ENCODE assay signal across 18 cellular contexts in the genomic region with DNA sequence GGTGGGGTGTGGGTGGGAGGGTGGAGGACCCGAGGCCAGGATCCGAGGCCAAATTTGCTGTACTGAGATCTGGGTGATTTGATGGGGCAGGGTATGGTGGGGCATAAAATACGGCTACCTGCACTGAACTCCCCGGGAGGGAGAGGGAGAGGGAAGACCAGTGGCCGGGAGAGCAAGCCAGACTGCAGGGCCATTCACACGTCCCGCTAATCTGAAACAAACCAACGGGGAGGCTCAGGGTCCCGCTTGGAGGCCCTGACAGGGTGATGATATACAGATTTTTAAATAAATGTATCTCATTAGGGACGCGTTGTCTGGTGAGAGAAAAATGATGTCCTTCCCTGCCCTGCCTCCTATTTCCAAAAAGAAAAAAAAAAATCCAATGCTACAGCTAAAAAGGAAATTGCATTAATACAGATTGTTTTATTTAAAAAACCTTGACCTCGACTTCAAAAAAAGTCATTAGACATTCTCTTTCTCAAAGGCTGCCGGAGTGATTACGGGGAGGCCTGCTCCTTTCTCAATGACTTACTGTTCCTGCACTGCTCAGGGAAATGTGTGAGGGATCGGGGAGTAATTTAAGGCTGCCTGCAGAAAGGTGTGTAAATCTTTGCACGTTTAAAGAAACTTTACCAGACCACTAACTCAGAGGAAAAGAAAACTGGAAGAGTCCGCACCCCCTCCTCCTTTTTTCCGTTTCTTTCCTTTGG. TPM values are rescaled to one million over a fixed set of nuclear protein-coding genes. Genes with fewer than 3 reads are reported as not detected.
DNase-seq lines count a peak whose midpoint lies in the region; TF ChIP-seq lines count a peak whose summit lies in the region.
"Had no signal": no experiment of that assay in that cellular context is flagged by ENCODE, and none has a peak within 500 bp of the region (broad histone marks: within the 10 kb centered on the region; RNA-seq: fewer than 3 reads in every experiment).

No MANE protein-coding gene starts in this region.

- no peak overlapping the region for H3K27ac ChIP-seq in BLaER1
- H3K27ac ChIP-seq in adrenal gland, result peak overlapping the region; percentile 17 to 71 (median 42)
- H3K27ac ChIP-seq in hepatocyte, result peak overlapping the region; percentile 35

- peaks cover 9% of the 10 kb centered on the region for H3K4me1 Mint-ChIP-seq in progenitor cell of endocrine pancreas (ENCODE audit: low read depth)

- peak in 1 of 7 donors; percentile 52 for DNase-seq in adrenal gland
- no peak for DNase-seq in hepatocyte (ENCODE audit: low spot score)
- DNase-seq in progenitor cell of endocrine pancreas (ENCODE audit: low spot score, unreplicated experiment), result no peak
- DNase-seq in H4 (ENCODE audit: low spot score), result no peak
- no peak for DNase-seq in NCI-H2029 treated with DMSO at 0.1 percent for 48 hours (lab: John Stamatoyannopoulos, UW)
- no peak for DNase-seq in superior temporal gyrus (ENCODE audit: extremely low spot score)
- DNase-seq in T-helper 2 cell, result no peak
- DNase-seq: Calu3, DMS79, NCI-H1436, NCI-H2081, NCI-H524 had no signal

- H3K9me3 ChIP-seq in BLaER1, result no peaks in the 10 kb centered on the region
- no peaks in the 10 kb centered on the region for H3K9me3 ChIP-seq in adrenal gland (replicated peaks in 1 of 3)
- no peaks in the 10 kb centered on the region for H3K9me3 ChIP-seq in hepatocyte (ENCODE audit: low read depth)

- H3K36me3 ChIP-seq in BLaER1, result no peaks in the 10 kb centered on the region
- H3K36me3 ChIP-seq in adrenal gland (replicated peaks in 1 of 2), result no peaks in the 10 kb centered on the region
- no peaks in the 10 kb centered on the region for H3K36me3 ChIP-seq in hepatocyte (replicated peaks; ENCODE audit: insufficient read depth, low read depth)

- no peaks in the 10 kb centered on the region for H3K79me2 ChIP-seq in hepatocyte

- H2AFZ ChIP-seq in hepatocyte, result no peak overlapping the region

- H3K27me3 Mint-ChIP-seq in progenitor cell of endocrine pancreas, result peaks cover 20% of the 10 kb centered on the region

- H3K9me3 Mint-ChIP-seq in progenitor cell of endocrine pancreas (ENCODE audit: low read depth), result no peaks in the 10 kb centered on the region

- H3K4me3 Mint-ChIP-seq in progenitor cell of endocrine pancreas (ENCODE audit: low read depth), result no peak overlapping the region

- no peak for TF ChIP-seq POLR2A in adrenal gland (IDR thresholded peaks at IDR 0.05)

- H3K9ac ChIP-seq in BLaER1, result no peak overlapping the region

- H4K20me1 ChIP-seq in BLaER1 (no peaks in the 10 kb centered on the region; the same call in 1 of the 2 replicates), hepatocyte (ENCODE audit: insufficient read depth, poor library complexity, severe bottlenecking) (no peaks in the 10 kb centered on the region)

- H3K4me1 ChIP-seq in BLaER1 (peaks cover 27% of the 10 kb centered on the region), adrenal gland (replicated peaks in 1 of 2) (peaks cover 9 to 12% of the 10 kb centered on the region in 2 donors), hepatocyte (ENCODE audit: insufficient read depth) (peaks cover 16% of the 10 kb centered on the region)

- 23 to 28% (median 26%) methylated on average over 18 of the region's 18 CpGs for WGBS in adrenal gland, 4 donors
- 41% methylated on average over 15 of the region's 18 CpGs for WGBS in hepatocyte (ENCODE audit: low lambda C conversion rate, missing lambda C conversion rate)

- H3K27me3 ChIP-seq in BLaER1, result peaks cover 13% of the 10 kb centered on the region
- no peaks in the 10 kb centered on the region for H3K27me3 ChIP-seq in adrenal gland
- H3K27me3 ChIP-seq in hepatocyte, result no peaks in the 10 kb centered on the region

- TF ChIP-seq CTCF in adrenal gland (IDR thresholded peaks at IDR 0.05) (no peak), hepatocyte (IDR thresholded peaks at IDR 0.05; ENCODE audit: poor library complexity) (no peak), progenitor cell of endocrine pancreas (IDR thresholded peaks at IDR 0.05; ENCODE audit: unreplicated experiment) (no peak)

- H3K4me3 ChIP-seq in BLaER1 (no peak overlapping the region), adrenal gland (no peak overlapping the region), hepatocyte (no peak overlapping the region)

- H3K36me3 Mint-ChIP-seq in progenitor cell of endocrine pancreas (ENCODE audit: insufficient read depth), result no peaks in the 10 kb centered on the region

- peak overlapping the region; percentile 75 for H3K4me2 ChIP-seq in BLaER1
- peak overlapping the region; percentile 2 for H3K4me2 ChIP-seq in hepatocyte

- intact Hi-C loops in adrenal gland (cut with DNase I), result no loop called here

- peak overlapping the region; percentile 71 for H3K27ac Mint-ChIP-seq in progenitor cell of endocrine pancreas

- H3K9me2 ChIP-seq in hepatocyte (replicated peaks; ENCODE audit: insufficient read depth), result no peaks in the 10 kb centered on the region

RNA-seq across cellular contexts. Expression of gene PRRX2, which starts 11.5 kb away (rescaled TPM):
- 1 to 10 TPM; 1.7 to 8.3 (median 4.0) TPM for total RNA-seq in adrenal gland
- polyA plus RNA-seq in adrenal gland, result 10 to 100 TPM in 1 of 3 donors, 1 to 10 TPM in 1, under 1 TPM in 1; 0.15 to 14.2 (median 8.1) TPM
- 5.7 and 9.7 TPM in 2 replicates for total RNA-seq in hepatocyte
- polyA plus RNA-seq in hepatocyte, result 14.0 and 23.0 TPM in 2 replicates
- total RNA-seq in progenitor cell of endocrine pancreas, result 0.79 and 0.91 TPM in 2 replicates
- total RNA-seq in H4 (2014; rRNA removed; shearing (Covaris generic)), result 16.5 and 18.9 TPM in 2 replicates
- total RNA-seq: A172, Calu3, G401, HT1080, OCI-LY7, RPMI7951 had no signal

RNA-seq across cellular contexts. Expression of gene ASB6, which starts 12.0 kb away (rescaled TPM):
- total RNA-seq in adrenal gland, result 10 to 100 TPM; 21.3 to 31.8 (median 26.8) TPM
- polyA plus RNA-seq in adrenal gland, result 10 to 100 TPM; 11.2 to 34.2 (median 30.6) TPM
- total RNA-seq in hepatocyte, result 10.5 and 14.2 TPM in 2 replicates
- 10.7 and 15.5 TPM in 2 replicates for polyA plus RNA-seq in hepatocyte
- total RNA-seq in progenitor cell of endocrine pancreas, result 19.7 and 20.5 TPM in 2 replicates
- 8.3 and 13.3 TPM in 2 replicates for total RNA-seq in H4 (2014; rRNA removed; shearing (Covaris generic))

RNA-seq across cellular contexts. Expression of gene NTMT1, which starts 28.0 kb away (rescaled TPM):
- total RNA-seq in adrenal gland (100 to 1,000 TPM in 4 of 8 donors, 10 to 100 TPM in 4; 27.2 to 190 (median 88.3) TPM), hepatocyte (20.8 and 32.5 TPM in 2 replicates), progenitor cell of endocrine pancreas (25.9 and 26.8 TPM in 2 replicates)
- polyA plus RNA-seq in adrenal gland (100 to 1,000 TPM in 1 of 3 donors, 10 to 100 TPM in 2; 40.0 to 122 (median 87.5) TPM), hepatocyte (66.9 and 81.4 TPM in 2 replicates)
- total RNA-seq in H4 (2014; rRNA removed; shearing (Covaris generic)), result 42.0 and 47.8 TPM in 2 replicates

RNA-seq across cellular contexts. Expression of gene C9orf50, which starts 33.1 kb away (rescaled TPM):
- under 1 TPM in 2 of 8 donors, not detected in 6; 0.14 to 0.37 TPM for total RNA-seq in adrenal gland
- under 1 TPM in 2 of 3 donors, not detected in 1; 0.56 to 0.74 TPM for polyA plus RNA-seq in adrenal gland
- total RNA-seq in hepatocyte, result not detected in 2 replicates
- 0.86 TPM in 1 of 2 replicates, not detected in the other for polyA plus RNA-seq in hepatocyte
- 0.27 and 0.43 TPM in 2 replicates for total RNA-seq in progenitor cell of endocrine pancreas
- total RNA-seq in H4 (2014; rRNA removed; shearing (Covaris generic)), result not detected in 2 replicates
- total RNA-seq: A172, Calu3, G401, HT1080, OCI-LY7, RPMI7951 had no signal
